In the genomic region with DNA sequence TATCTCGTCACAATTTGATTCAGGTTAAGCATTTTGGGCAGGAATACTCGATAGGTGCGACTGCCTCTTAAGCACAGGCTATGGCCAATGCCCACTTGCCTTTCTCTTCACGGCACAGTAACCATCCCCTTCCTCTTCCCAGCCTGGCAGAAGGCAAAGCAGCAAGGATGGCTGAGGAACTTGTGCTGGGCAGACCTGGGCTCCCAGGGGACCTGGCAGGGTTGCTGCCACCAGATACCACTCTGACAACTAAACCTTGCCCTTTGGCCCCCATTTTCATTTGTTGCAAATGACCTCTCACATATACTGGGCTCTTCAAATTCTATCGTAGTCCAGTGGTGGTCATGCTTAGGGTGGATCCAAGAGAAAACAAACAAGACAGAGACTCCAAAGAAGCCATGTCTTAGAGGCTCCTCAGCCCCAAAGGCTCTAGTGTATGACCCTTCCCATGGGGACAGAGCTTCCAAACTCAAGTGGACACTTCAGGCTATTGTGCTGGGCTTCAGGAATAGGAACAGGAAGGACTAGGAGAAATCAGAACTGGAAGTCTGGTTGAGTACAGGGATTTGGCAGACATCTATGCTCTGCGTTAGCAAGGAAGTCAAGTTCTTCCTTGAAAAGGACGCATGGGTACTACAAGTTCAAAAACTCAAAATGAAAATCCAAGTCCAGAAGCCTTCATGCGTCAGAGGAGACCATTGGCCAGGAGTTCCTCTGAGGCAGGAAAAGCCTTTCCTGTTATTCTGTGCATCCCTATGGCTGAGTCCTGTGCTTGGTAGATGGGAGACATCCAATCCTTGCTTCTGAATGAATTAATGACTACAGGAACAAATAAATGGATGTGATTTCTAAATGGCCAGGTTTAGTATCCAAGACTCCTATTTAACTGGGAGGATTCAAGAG, we compare ENCODE assay signal across 13 cellular contexts.
DNase-seq lines count a peak whose midpoint lies in the region; ATAC-seq, FAIRE-seq and TF ChIP-seq lines count a peak whose summit lies in the region.
"Had no signal": no experiment of that assay in that cellular context is flagged by ENCODE, and none has a peak within 500 bp of the region (broad histone marks: within the 10 kb centered on the region; RNA-seq: fewer than 3 reads in every experiment).

No MANE protein-coding gene starts in this region.

- no peak overlapping the region for H2BK5ac ChIP-seq in H1 (ENCODE audit: low read depth, low read length)

- H3K9me3 Mint-ChIP-seq in nephron, result no peaks in the 10 kb centered on the region
- H3K9me3 Mint-ChIP-seq: activated T-cell treated with anti-CD3 and anti-CD28 coated beads, Interleukin-2, amount 50 U/mL, for 24 hours had no signal

- DNase-seq in left ventricle myocardium superior (no peak), Right ventricle myocardium superior (no peak), H1 (ENCODE audit: low read depth in 1 of 2, low spot score in 2 of 2) (peak in 1 of 2 experiments; percentile 30), uterus (peak in 1 of 2 donors; percentile 33)
- no peak for DNase-seq in activated T-cell treated with anti-CD3 and anti-CD28 coated beads, Interleukin-2, amount 50 U/mL, for 48 hours
- DNase-seq: activated T-cell treated with anti-CD3 and anti-CD28 coated beads, Interleukin-2, amount 50 U/mL, for 24 hours; foreskin keratinocyte; NCI-H446 treated with DMSO at 0.1 percent for 48 hours had no signal

- POLR2A ChIA-PET in H1 (lab: Charles Lee; ENCODE audit: partially characterized antibody), result no interaction called here

- TF ChIP-seq POLR2A in H1 (IDR thresholded peaks at IDR 0.05; ENCODE audit: control extremely low read depth in 1 of 2, low read depth in 2 of 2, low read length in 2 of 2) (no peak), uterus (IDR thresholded peaks at IDR 0.05) (no peak)

- no peak overlapping the region for H3K23ac ChIP-seq in H1 (ENCODE audit: insufficient read length)

- ATAC-seq in left ventricle myocardium superior (peak; percentile 5), Right ventricle myocardium superior (ENCODE audit: poor library complexity) (no peak), GM21576 (IDR thresholded peaks at IDR 0.05; ENCODE audit: unreplicated experiment) (no peak)
- ATAC-seq in activated CD4-positive, CD25-positive, alpha-beta regulatory T cell treated with anti-CD3 and anti-CD28 coated beads, Interleukin-2, amount 50 U/mL, for 24 hours, result no peak
- ATAC-seq: foreskin keratinocyte had no signal

- CTCF ChIA-PET in H1 (lab: Charles Lee; ENCODE audit: partially characterized antibody), result interaction anchor here (1.0 kb wide), 1 partner anchor 92 kb away, joined by 3 read pairs; no protein-coding TSS in a partner anchor

- FAIRE-seq in H1 (lab: Jason Lieb, UNC), result no peak
- FAIRE-seq: TTC549 had no signal

- 0 out of 2 replicates have a peak overlapping the region, but pooled peaks have one; percentile 1 for H2BK15ac ChIP-seq in H1 (ENCODE audit: low read length)

- no peak overlapping the region for H4K5ac ChIP-seq in H1 (ENCODE audit: insufficient read length, low read depth, low read length)

- H2AFZ ChIP-seq in H1 (ENCODE audit: low read length), result no peak overlapping the region

- no peak overlapping the region for H3K4ac ChIP-seq in H1 (replicated peaks; ENCODE audit: insufficient read length, low read depth, low read length)

- H3K9me3 ChIP-seq in H1 (ENCODE audit: insufficient read depth in 2 of 2, low read depth in 1 of 2, low read length in 1 of 2) (no peaks in the 10 kb centered on the region), uterus (no peaks in the 10 kb centered on the region)
- H3K9me3 ChIP-seq: BLaER1 had no signal

- no peak for TF ChIP-seq EP300 in H1 (IDR thresholded peaks at IDR 0.05; ENCODE audit: borderline replicate concordance in 1 of 2, low read depth in 2 of 2, low read length in 2 of 2)

- H3K4me3 Mint-ChIP-seq in nephron, result no peak overlapping the region
- H3K4me3 Mint-ChIP-seq: activated T-cell treated with anti-CD3 and anti-CD28 coated beads, Interleukin-2, amount 50 U/mL, for 24 hours had no signal

- no peak overlapping the region for H4K91ac ChIP-seq in H1 (replicated peaks; ENCODE audit: insufficient read length, low read length)

- H3K4me3 ChIP-seq in H1 (ENCODE audit: extremely low read depth in 1 of 4, insufficient read depth in 2 of 4, low read depth in 3 of 4, low read length in 4 of 4), result no peak overlapping the region
- H3K4me3 ChIP-seq in uterus, result no peak overlapping the region
- H3K4me3 ChIP-seq: BLaER1 had no signal

- H3K27me3 ChIP-seq in H1 (replicated peaks in 1 of 4; ENCODE audit: control insufficient read depth in 3 of 4, extremely low read depth in 1 of 4, insufficient read depth in 3 of 4, low read length in 3 of 4) (no peaks in the 10 kb centered on the region), uterus (no peaks in the 10 kb centered on the region)
- H3K27me3 ChIP-seq: BLaER1, foreskin keratinocyte had no signal

- no peaks in the 10 kb centered on the region for H3K36me3 ChIP-seq in H1 (ENCODE audit: control insufficient read depth in 2 of 4, insufficient read depth in 4 of 4, low read length in 3 of 4)
- H3K36me3 ChIP-seq in uterus, result no peaks in the 10 kb centered on the region
- H3K36me3 ChIP-seq: BLaER1 had no signal

- 0 out of 2 replicates have a peak overlapping the region, but pooled peaks have one; percentile 55 for H2BK12ac ChIP-seq in H1 (ENCODE audit: low read depth, low read length)

- no peaks in the 10 kb centered on the region for H4K20me1 ChIP-seq in H1 (replicated peaks in 1 of 2; ENCODE audit: control insufficient read depth in 1 of 2, insufficient read depth in 2 of 2, low read length in 2 of 2)
- H4K20me1 ChIP-seq: BLaER1 had no signal

- H3K14ac ChIP-seq in H1 (ENCODE audit: insufficient read length), result no peak overlapping the region

- no peak overlapping the region for H3K56ac ChIP-seq in H1 (replicated peaks; ENCODE audit: insufficient read length, low read depth, low read length)

- H3K27ac Mint-ChIP-seq in nephron, result peak overlapping the region; percentile 97 to 100 (median 99)

- no peak overlapping the region for H3K9ac ChIP-seq in H1 (replicated peaks in 1 of 4; ENCODE audit: extremely low read depth in 1 of 4, low read depth in 3 of 4, low read length in 3 of 4)
- H3K9ac ChIP-seq: BLaER1 had no signal

- H3K79me1 ChIP-seq in H1 (ENCODE audit: low read depth, low read length), result no peaks in the 10 kb centered on the region

- no peaks in the 10 kb centered on the region for H3K27me3 Mint-ChIP-seq in nephron (ENCODE audit: low read depth)
- H3K27me3 Mint-ChIP-seq: activated T-cell treated with anti-CD3 and anti-CD28 coated beads, Interleukin-2, amount 50 U/mL, for 24 hours had no signal

- 89% methylated on average over 8 of the region's 8 CpGs; no CpG with 5 or more reads in 1 of the 2 experiments for WGBS in H1 (ENCODE audit: extremely low coverage in 1 of 2, insufficient coverage in 1 of 2, insufficient read length in 1 of 2, insufficient replicate concordance in 2 of 2, low coverage in 1 of 2, low lambda C conversion rate in 2 of 2, missing lambda C conversion rate in 1 of 2), 2 experiments

- peaks cover 71% of the 10 kb centered on the region for H3K4me1 Mint-ChIP-seq in nephron

- intact Hi-C loops in left ventricle myocardium superior (cut with micrococcal nuclease) (no loop called here), Right ventricle myocardium superior (cut with DNase I) (loop anchor here (5.0 kb wide), 2 partner anchors 67 to 93 kb away; a partner anchor contains a TSS), uterus (cut with DNase I; ENCODE audit: low total_unique reads) (loop anchor here (10.0 kb wide), 1 partner anchor 65 kb away; a partner anchor contains a TSS)

- no peaks in the 10 kb centered on the region for H3K79me2 ChIP-seq in H1 (ENCODE audit: control insufficient read depth in 1 of 2, insufficient read depth in 2 of 2, low read length in 2 of 2)

- no peak overlapping the region for H4K8ac ChIP-seq in H1 (ENCODE audit: extremely low read depth, insufficient read depth, low read length)

- no peak overlapping the region for H3K4me2 ChIP-seq in H1 (ENCODE audit: insufficient read depth in 1 of 2, low read depth in 2 of 2, low read length in 2 of 2)

- H3K23me2 ChIP-seq in H1 (ENCODE audit: low read depth, low read length), result no peaks in the 10 kb centered on the region

- H2AK5ac ChIP-seq in H1 (ENCODE audit: low read depth, low read length), result no peak overlapping the region

- H2BK20ac ChIP-seq in H1 (ENCODE audit: low read length), result no peak overlapping the region; the same call in 1 of the 2 replicates

- no peaks in the 10 kb centered on the region for H3K36me3 Mint-ChIP-seq in nephron (ENCODE audit: low read depth)

- peaks cover 0 to 6% (median 2%) of the 10 kb centered on the region in 4 experiments; a peak in 4 of 7 replicates for H3K4me1 ChIP-seq in H1 (replicated peaks in 1 of 4; ENCODE audit: control insufficient read depth in 3 of 4, insufficient read depth in 4 of 4, low read length in 3 of 4)
- H3K4me1 ChIP-seq in uterus, result peaks cover 5 to 36% of the 10 kb centered on the region in 2 donors

- H3K18ac ChIP-seq in H1 (ENCODE audit: extremely low read depth, low read length), result no peak overlapping the region

- TF ChIP-seq CTCF in H1 (IDR thresholded peaks at IDR 0.05; ENCODE audit: control extremely low read depth in 1 of 3, insufficient read depth in 1 of 3, low read depth in 1 of 3, low read length in 3 of 3), result no peak
- no peak for TF ChIP-seq CTCF in nephron (IDR thresholded peaks at IDR 0.05; ENCODE audit: unreplicated experiment in 3 of 3)
- TF ChIP-seq CTCF in uterus (IDR thresholded peaks at IDR 0.05), result no peak

- TF ChIP-seq RAD21 in H1 (IDR thresholded peaks at IDR 0.05 in 1 of 2, conservative IDR thresholded peaks at IDR 0.05 in 1 of 2; ENCODE audit: low read depth in 2 of 2, low read length in 2 of 2), result no peak

- H3K27ac ChIP-seq in H1 (ENCODE audit: low read depth, low read length) (no peak overlapping the region), uterus (peak overlapping the region; percentile 89 to 93)
- H3K27ac ChIP-seq: BLaER1, foreskin keratinocyte had no signal

- no peak overlapping the region for H2BK120ac ChIP-seq in H1 (replicated peaks; ENCODE audit: low read depth, low read length)

TF ChIP-seq in H1, 55 proteins besides CTCF, POLR2A, EP300 and RAD21:
- no peak for TF ChIP-seq CREB1 (IDR thresholded peaks at IDR 0.05)
- TF ChIP-seq HDAC2 (IDR thresholded peaks at IDR 0.05; ENCODE audit: borderline replicate concordance in 1 of 2, low read depth in 2 of 2, low read length in 2 of 2), result no peak
- TF ChIP-seq EZH2 (IDR thresholded peaks at IDR 0.05; ENCODE audit: low read depth, low read length, severe bottlenecking), result no peak
